27 cellular contexts compared by ENCODE assay signal in genomic region chr17:31522987-31523495, GRCh38.
"Had no signal": no experiment of that assay in that cellular context is flagged by ENCODE, and none has a peak within 500 bp of the region (broad histone marks: within the 10 kb centered on the region; RNA-seq: fewer than 3 reads in every experiment).

No MANE protein-coding gene starts in this region.

- H3K4me1 ChIP-seq: foreskin keratinocyte, psoas muscle, vagina had no signal

- FAIRE-seq: colon, endothelial cell of umbilical vein, islet of Langerhans had no signal

- H3K27me3 ChIP-seq: foreskin keratinocyte, heart right ventricle, left lung, thyroid gland, vagina had no signal

- H3K27ac Mint-ChIP-seq: mesothelial cell of epicardium; natural killer cell treated with Interleukin-12 subunit alpha and Interleukin-12 subunit beta and Interleukin-15 and Interleukin-18, amount 100 ng/mL, for 72 hours had no signal

- H3K4me1 Mint-ChIP-seq: mesothelial cell of epicardium; neural crest cell; stimulated activated naive CD8-positive, alpha-beta T cell treated with anti-CD3 and anti-CD28 coated beads, Interleukin-15, amount 100 ng/mL, for 72 hours had no signal

- H3K9me3 ChIP-seq: esophagus muscularis mucosa, gastroesophageal sphincter, psoas muscle, thyroid gland, vagina had no signal

- H3K36me3 Mint-ChIP-seq: natural killer cell treated with Interleukin-12 subunit alpha and Interleukin-12 subunit beta and Interleukin-15 and Interleukin-18, amount 100 ng/mL, for 72 hours had no signal

- H3K27me3 Mint-ChIP-seq: naive B cell; natural killer cell treated with Interleukin-12 subunit alpha and Interleukin-12 subunit beta and Interleukin-15 and Interleukin-18, amount 100 ng/mL, for 72 hours; stimulated activated naive CD8-positive, alpha-beta T cell treated with anti-CD3 and anti-CD28 coated beads, Interleukin-15, amount 100 ng/mL, for 72 hours had no signal

- ATAC-seq: foreskin keratinocyte; gastroesophageal sphincter; left cardiac atrium; left lung; mucosa of descending colon; natural killer cell treated with Interleukin-12 subunit alpha and Interleukin-12 subunit beta and Interleukin-15 and Interleukin-18, amount 100 ng/mL, for 72 hours; psoas muscle; right cardiac atrium; stimulated activated naive CD8-positive, alpha-beta T cell treated with anti-CD3 and anti-CD28 coated beads, Interleukin-15, amount 100 ng/mL, for 72 hours had no signal

- H3K4me3 Mint-ChIP-seq: mesothelial cell of epicardium; natural killer cell treated with Interleukin-12 subunit alpha and Interleukin-12 subunit beta and Interleukin-15 and Interleukin-18, amount 100 ng/mL, for 72 hours; neural crest cell; stimulated activated naive CD8-positive, alpha-beta T cell treated with anti-CD3 and anti-CD28 coated beads, Interleukin-15, amount 100 ng/mL, for 72 hours had no signal

- H3K9me3 Mint-ChIP-seq: mesothelial cell of epicardium; natural killer cell treated with Interleukin-12 subunit alpha and Interleukin-12 subunit beta and Interleukin-15 and Interleukin-18, amount 100 ng/mL, for 72 hours; neural crest cell; stimulated activated naive CD8-positive, alpha-beta T cell treated with anti-CD3 and anti-CD28 coated beads, Interleukin-15, amount 100 ng/mL, for 72 hours had no signal

- H3K4me3 ChIP-seq: esophagus muscularis mucosa, gastroesophageal sphincter, heart right ventricle, left lung, mucosa of descending colon, psoas muscle, skin epidermis, thyroid gland, vagina had no signal

- H3K36me3 ChIP-seq: gastroesophageal sphincter had no signal

- DNase-seq: effector CD8-positive, alpha-beta T cell; foreskin keratinocyte; heart right ventricle; hippocampal formation; left cardiac atrium; left lung; mesenchymal stem cell; mucosa of descending colon; naive B cell; psoas muscle; right cardiac atrium; stimulated activated CD4-positive, alpha-beta T cell treated with anti-CD3 and anti-CD28 coated beads, Interleukin-15, amount 100 ng/mL, for 24 hours; stimulated activated CD4-positive, alpha-beta T cell treated with anti-CD3 and anti-CD28 coated beads, Interleukin-2, amount 100 ng/mL, for 48 hours; stimulated activated naive CD4-positive, alpha-beta T cell; stimulated activated naive CD8-positive, alpha-beta T cell treated with anti-CD3 and anti-CD28 coated beads, Interleukin-15, amount 100 ng/mL, for 72 hours; thyroid gland; trophoblast cell had no signal

- H3K27ac ChIP-seq: esophagus muscularis mucosa, foreskin keratinocyte, gastroesophageal sphincter, heart right ventricle, left lung, psoas muscle, skin epidermis, thyroid gland, vagina had no signal
